ENCODE assay signal across 8 cellular contexts in genomic region chr13:19860884-19861655, GRCh38. TPM values are rescaled to one million over a fixed set of nuclear protein-coding genes. Genes with fewer than 3 reads are reported as not detected.
DNase-seq lines count a peak whose midpoint lies in the region; ATAC-seq and TF ChIP-seq lines count a peak whose summit lies in the region.

No MANE protein-coding gene starts in this region.

- peak overlapping the region; percentile 97 for H3K4me2 ChIP-seq in GM23338

- peaks cover 17% of the 10 kb centered on the region; the same call in 1 of the 2 replicates for H4K20me1 ChIP-seq in GM23338 (replicated peaks; ENCODE audit: insufficient read depth)

- peaks cover 47% of the 10 kb centered on the region for H3K36me3 Mint-ChIP-seq in GM23338 (ENCODE audit: low read depth)

- no peak overlapping the region for H3K27ac ChIP-seq in GM23338 (ENCODE audit: low read depth)
- H3K27ac ChIP-seq in RWPE2 (ENCODE audit: poor library complexity, severe bottlenecking): peak overlapping the region; percentile 93

- no peak overlapping the region for H3K27ac Mint-ChIP-seq in GM23338

- peaks cover 14% of the 10 kb centered on the region for H3F3A ChIP-seq in GM23338 (replicated peaks; ENCODE audit: low read depth)

- no peak for TF ChIP-seq CTCF in GM23338 (conservative IDR thresholded peaks at IDR 0.05; ENCODE audit: low read depth in 2 of 2)
- no peak for TF ChIP-seq CTCF in RWPE2 (IDR thresholded peaks at IDR 0.05; ENCODE audit: poor library complexity, severe bottlenecking)
- no peak for TF ChIP-seq CTCF in epithelial cell of esophagus (IDR thresholded peaks at IDR 0.05; ENCODE audit: insufficient read depth, low read depth, low read length, missing control alignments)
- no peak for TF ChIP-seq CTCF in GM10266 (IDR thresholded peaks at IDR 0.05; ENCODE audit: control insufficient read depth, insufficient read depth, low read depth, missing control alignments)

- peaks cover 9% of the 10 kb centered on the region; the same call in 1 of the 3 replicates for H3K9me3 Mint-ChIP-seq in GM23338

- H3K36me3 ChIP-seq in GM23338 (ENCODE audit: insufficient read depth) (peaks cover 9% of the 10 kb centered on the region; the same call in 1 of the 2 replicates), RWPE2 (ENCODE audit: low read depth) (peaks cover 24% of the 10 kb centered on the region)

- peaks cover 22% of the 10 kb centered on the region for H3K4me1 Mint-ChIP-seq in GM23338

- H2AFZ ChIP-seq in GM23338: no peak overlapping the region

- no peaks in the 10 kb centered on the region for H3K9me3 ChIP-seq in RWPE2 (ENCODE audit: severe bottlenecking)

- H3K9me2 ChIP-seq in GM23338 (ENCODE audit: insufficient read depth): no peaks in the 10 kb centered on the region

- peaks cover 66% of the 10 kb centered on the region for H3K79me2 ChIP-seq in GM23338 (replicated peaks; ENCODE audit: insufficient read depth)

- H3K27me3 ChIP-seq in GM23338 (ENCODE audit: insufficient read depth): no peaks in the 10 kb centered on the region
- no peaks in the 10 kb centered on the region for H3K27me3 ChIP-seq in RWPE2 (ENCODE audit: insufficient read depth, poor library complexity, severe bottlenecking)

- H3K4me1 ChIP-seq in GM23338 (ENCODE audit: insufficient read depth) (peaks cover 21% of the 10 kb centered on the region), RWPE2 (ENCODE audit: insufficient read depth, poor library complexity, severe bottlenecking) (peaks cover 15% of the 10 kb centered on the region)

- DNase-seq in GM23338 (ENCODE audit: low spot score) (no peak), RWPE2 (ENCODE audit: low spot score) (no peak), epithelial cell of esophagus (ENCODE audit: low read depth) (peak; percentile 81), renal cortical epithelial cell (ENCODE audit: low read depth) (peak; percentile 81), globus pallidus (ENCODE audit: low spot score) (no peak), GM10266 (ENCODE audit: extremely low spot score) (no peak)

- peaks cover 12% of the 10 kb centered on the region for H3K27me3 Mint-ChIP-seq in GM23338 (ENCODE audit: insufficient read depth, low read depth, poor library complexity)

- ATAC-seq in GM23338: no peak
- ATAC-seq in RWPE2 (ENCODE audit: low read depth): peak; percentile 21; the same call in 2 of the 3 replicates
- no peak for ATAC-seq in HG02798 (IDR thresholded peaks at IDR 0.05; ENCODE audit: poor library complexity, unreplicated experiment)
- no peak for ATAC-seq in GM18909 (IDR thresholded peaks at IDR 0.05; ENCODE audit: poor library complexity, unreplicated experiment)

- peak overlapping the region; percentile 97 for H3K4me3 Mint-ChIP-seq in GM23338

- peak overlapping the region; percentile 99 for H3K4me3 ChIP-seq in GM23338
- H3K4me3 ChIP-seq in RWPE2 (ENCODE audit: severe bottlenecking): no peak overlapping the region
- peak overlapping the region; percentile 72 for H3K4me3 ChIP-seq in epithelial cell of esophagus (ENCODE audit: low read length)

TF ChIP-seq in GM23338, 12 proteins besides CTCF, POLR2A, EP300 and RAD21 (continues in another document):
- no peak for TF ChIP-seq ZNF462 (CRISPR knock-in tag; IDR thresholded peaks at IDR 0.05)
- no peak for TF ChIP-seq POLR2AphosphoS5 (IDR thresholded peaks at IDR 0.05; ENCODE audit: low read depth)
- TF ChIP-seq REST (IDR thresholded peaks at IDR 0.05; ENCODE audit: unreplicated experiment): no peak
- TF ChIP-seq NANOG (IDR thresholded peaks at IDR 0.05; ENCODE audit: borderline replicate concordance): no peak
- no peak for TF ChIP-seq EZH2 (IDR thresholded peaks at IDR 0.05; ENCODE audit: low read depth, unreplicated experiment)
- TF ChIP-seq STAT1 (IDR thresholded peaks at IDR 0.05; ENCODE audit: unreplicated experiment): no peak
- no peak for TF ChIP-seq JUNB (IDR thresholded peaks at IDR 0.05; ENCODE audit: unreplicated experiment)

RNA-seq across cellular contexts. Expression of gene ZMYM5, which starts 2.4 kb away (rescaled TPM):
- total RNA-seq in GM23338 (2014; rRNA removed; shearing (Covaris generic)): 9.4 and 11.2 TPM in 2 replicates
- 13.5 and 17.2 TPM in 2 replicates for polyA plus RNA-seq in GM23338 (2016; fragmentation: Nextera tagmentation; extraction: Ambion mirVana)
- 15.8 and 18.9 TPM in 2 replicates for total RNA-seq in renal cortical epithelial cell

Comparison
In these comparisons a context has a peak if more than half of its experiments do, and no peak if none do; other contexts are left out.
1. DNase-seq: peak in epithelial cell of esophagus (single experiment) and renal cortical epithelial cell (single experiment); none in GM23338 (single experiment), RWPE2 (single experiment), globus pallidus (single experiment) and GM10266 (single experiment).